Comparison of ENCODE assay signal across 12 cellular contexts in genomic region chr22:32764330-32765116, GRCh38. TPM values are rescaled to one million over a fixed set of nuclear protein-coding genes. Genes with fewer than 3 reads are reported as not detected.
DNase-seq lines count a peak whose midpoint lies in the region; ATAC-seq, FAIRE-seq and TF ChIP-seq lines count a peak whose summit lies in the region.
"Had no signal": no experiment of that assay in that cellular context is flagged by ENCODE, and none has a peak within 500 bp of the region (broad histone marks: within the 10 kb centered on the region; RNA-seq: fewer than 3 reads in every experiment).

No MANE protein-coding gene starts in this region.

- 74% methylated on average over 15 of the region's 15 CpGs for WGBS in hepatocyte (ENCODE audit: low lambda C conversion rate, missing lambda C conversion rate)
- 54% methylated on average over 15 of the region's 15 CpGs for WGBS in smooth muscle cell (ENCODE audit: low lambda C conversion rate)

- H3K36me3 ChIP-seq in brain microvascular endothelial cell (replicated peaks) (no peaks in the 10 kb centered on the region), hepatocyte (replicated peaks; ENCODE audit: insufficient read depth, low read depth) (no peaks in the 10 kb centered on the region), smooth muscle cell (ENCODE audit: low read depth) (no peaks in the 10 kb centered on the region)

- TF ChIP-seq CTCF in brain microvascular endothelial cell (IDR thresholded peaks at IDR 0.05; ENCODE audit: low read depth, low read length, missing control alignments) (no peak), hepatocyte (IDR thresholded peaks at IDR 0.05; ENCODE audit: poor library complexity) (no peak), smooth muscle cell (IDR thresholded peaks at IDR 0.05; ENCODE audit: borderline replicate concordance, insufficient read depth, poor library complexity, severe bottlenecking) (no peak), D721Med (IDR thresholded peaks at IDR 0.05; ENCODE audit: insufficient read depth, missing control alignments) (no peak)

- DNase-seq in HT1080 (ENCODE audit: low read depth) (peak; percentile 44), brain microvascular endothelial cell (peak; percentile 72), hepatocyte (ENCODE audit: low spot score) (peak; percentile 50), smooth muscle cell (lab: John Stamatoyannopoulos, UW; ENCODE audit: unreplicated experiment) (no peak), NCI-H146 treated with DMSO at 0.1 percent for 48 hours (lab: John Stamatoyannopoulos, UW; ENCODE audit: unreplicated experiment) (no peak), germinal center (ENCODE audit: low spot score) (no peak), D721Med (ENCODE audit: insufficient read length, low spot score) (no peak)
- DNase-seq: activated naive CD8-positive, alpha-beta T cell treated with anti-CD3 and anti-CD28 coated beads for 36 hours; immature natural killer cell; stimulated activated CD4-positive, alpha-beta T cell treated with anti-CD3 and anti-CD28 coated beads, Interleukin-4, amount 100 ng/mL, for 1 hour had no signal

- no peaks in the 10 kb centered on the region for H3K79me2 ChIP-seq in hepatocyte
- no peaks in the 10 kb centered on the region for H3K79me2 ChIP-seq in smooth muscle cell (ENCODE audit: low read depth)

- no peaks in the 10 kb centered on the region for H3K27me3 ChIP-seq in brain microvascular endothelial cell (replicated peaks)
- no peaks in the 10 kb centered on the region for H3K27me3 ChIP-seq in hepatocyte
- H3K27me3 ChIP-seq in smooth muscle cell (ENCODE audit: low read depth) = no peaks in the 10 kb centered on the region

- H3K27ac ChIP-seq in brain microvascular endothelial cell = peak overlapping the region; percentile 60
- peak overlapping the region; percentile 53 for H3K27ac ChIP-seq in hepatocyte
- H3K27ac ChIP-seq in smooth muscle cell (ENCODE audit: low read depth) = peak overlapping the region; percentile 97

- H3K4me2 ChIP-seq in hepatocyte (no peak overlapping the region), smooth muscle cell (peak overlapping the region; percentile 54)

- no peaks in the 10 kb centered on the region for H3K9me2 ChIP-seq in hepatocyte (replicated peaks; ENCODE audit: insufficient read depth)

- peaks cover 5% of the 10 kb centered on the region for H3K4me1 ChIP-seq in hepatocyte (ENCODE audit: insufficient read depth)
- peaks cover 6% of the 10 kb centered on the region for H3K4me1 ChIP-seq in smooth muscle cell (ENCODE audit: low read depth)

- in situ Hi-C loops in brain microvascular endothelial cell (cut with HindIII; ENCODE audit: low pct_ligation_motif_present, low sequenced_read_pairs) = no loop called here

- ATAC-seq in GM18511 (IDR thresholded peaks at IDR 0.05; ENCODE audit: unreplicated experiment) = no peak
- ATAC-seq: SK-N-SH treated with all-trans-retinoic acid at 6 μM for 48 hours had no signal

- H2AFZ ChIP-seq in hepatocyte = no peak overlapping the region
- H2AFZ ChIP-seq in smooth muscle cell (ENCODE audit: low read depth) = no peak overlapping the region

- H3K4me3 ChIP-seq in brain microvascular endothelial cell (ENCODE audit: low read depth, low read length) = no peak overlapping the region
- H3K4me3 ChIP-seq in hepatocyte = no peak overlapping the region
- no peak overlapping the region for H3K4me3 ChIP-seq in smooth muscle cell

- no peaks in the 10 kb centered on the region for H4K20me1 ChIP-seq in hepatocyte (ENCODE audit: insufficient read depth, poor library complexity, severe bottlenecking)
- H4K20me1 ChIP-seq in smooth muscle cell (ENCODE audit: low read depth) = no peaks in the 10 kb centered on the region

- H3K9me3 ChIP-seq in hepatocyte (ENCODE audit: low read depth) (no peaks in the 10 kb centered on the region), smooth muscle cell (replicated peaks; ENCODE audit: low read depth) (no peaks in the 10 kb centered on the region)

- H3K9ac ChIP-seq in smooth muscle cell (ENCODE audit: low read depth) = peak overlapping the region; percentile 86

- H3F3A ChIP-seq in smooth muscle cell (ENCODE audit: low read depth) = peaks cover 6% of the 10 kb centered on the region

- no peak for FAIRE-seq in D721Med (lab: Jason Lieb, UNC)

RNA-seq across cellular contexts. Expression of gene TIMP3, which starts 37.0 kb away (rescaled TPM):
- total RNA-seq in HT1080 (2014; rRNA removed; shearing (Covaris generic)) = 8.6 and 10.4 TPM in 2 replicates
- 8.8 and 9.2 TPM in 2 replicates for polyA plus RNA-seq in HT1080 (2015; cell fraction: cytosol; rRNA removed)
- polyA plus RNA-seq in HT1080 (2015; cell fraction: nucleus; rRNA removed) = 9.8 and 11.6 TPM in 2 replicates
- 92.3 and 96.1 TPM in 2 replicates for total RNA-seq in hepatocyte
- 76.6 and 91.6 TPM in 2 replicates for polyA plus RNA-seq in hepatocyte
- 3,114 and 3,210 TPM in 2 replicates for total RNA-seq in smooth muscle cell
- 3,050 and 3,942 TPM in 2 replicates for polyA plus RNA-seq in smooth muscle cell
- polyA plus RNA-seq: immature natural killer cell had no signal

Comparison
In these comparisons a context has a peak if more than half of its experiments do, and no peak if none do; other contexts are left out.
1. DNase-seq: peak in HT1080 (single experiment), brain microvascular endothelial cell (single experiment) and hepatocyte (single experiment); none in smooth muscle cell (single experiment), NCI-H146 treated with DMSO at 0.1 percent for 48 hours (single experiment), germinal center (single experiment) and D721Med (single experiment).
2. RNA of gene TIMP3, which starts 37.0 kb away (total RNA-seq): 3,114 to 3,210 TPM in smooth muscle cell; 92.3 to 96.1 TPM in hepatocyte and 8.6 to 10.4 TPM in HT1080; every median in the first group is over 10 times any median in the second.
3. Peak in every context shown above with its lines, with median percentiles within 50 percentile points of each other: H3K27ac ChIP-seq.